22 cellular contexts compared by ENCODE assay signal in the genomic region with DNA sequence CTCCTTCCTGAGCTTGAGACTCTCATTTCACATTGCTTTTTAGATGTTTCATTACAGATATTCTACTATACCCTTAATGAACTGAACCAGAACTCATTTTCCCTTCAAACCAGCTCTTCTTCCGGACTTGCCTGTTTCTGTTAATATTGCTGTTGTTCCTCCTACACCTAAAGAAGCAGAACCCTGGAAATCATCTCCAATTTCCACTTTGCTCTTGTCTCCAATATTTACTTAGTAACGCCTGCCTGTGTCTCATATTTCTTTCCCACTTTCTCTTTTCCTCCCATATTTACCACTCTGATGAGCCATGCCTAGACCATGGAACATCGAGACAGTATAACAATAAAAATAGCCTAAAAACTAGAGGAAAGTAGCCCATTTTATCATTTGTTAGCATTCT.
"Had no signal": no experiment of that assay in that cellular context is flagged by ENCODE, and none has a peak within 500 bp of the region (broad histone marks: within the 10 kb centered on the region; RNA-seq: fewer than 3 reads in every experiment).

No MANE protein-coding gene starts in this region.

- H3K27ac Mint-ChIP-seq: activated CD4-positive, alpha-beta memory T cell treated with anti-CD3 and anti-CD28 coated beads, Interleukin-2, amount 10 ng/mL, durations not matched to agents 7 days and 5 days; activated CD4-positive, alpha-beta T cell treated with anti-CD3 and anti-CD28 coated beads, Interleukin-2, amount 10 ng/mL, durations not matched to agents 24 days and 14 days; activated naive CD4-positive, alpha-beta T cell treated with anti-CD3 and anti-CD28 coated beads for 36 hours; activated naive CD8-positive, alpha-beta T cell treated with anti-CD3 and anti-CD28 coated beads, Interleukin-2, amount 10 ng/mL, durations not matched to agents 7 days and 5 days; activated T-cell treated with anti-CD3 and anti-CD28 coated beads, Interleukin-2, amount 50 U/mL, for 72 hours; stimulated activated effector memory CD8-positive, alpha-beta T cell treated with anti-CD3 and anti-CD28 coated beads, Interleukin-12 subunit alpha, Interleukin-12 subunit beta, amount 100 ng/mL, for 72 hours had no signal

- H3K9me3 Mint-ChIP-seq: activated CD4-positive, alpha-beta memory T cell treated with anti-CD3 and anti-CD28 coated beads, Interleukin-2, amount 10 ng/mL, durations not matched to agents 7 days and 5 days; activated CD4-positive, alpha-beta T cell treated with anti-CD3 and anti-CD28 coated beads, Interleukin-2, amount 10 ng/mL, durations not matched to agents 24 days and 14 days; activated naive CD4-positive, alpha-beta T cell treated with anti-CD3 and anti-CD28 coated beads for 36 hours; activated naive CD8-positive, alpha-beta T cell treated with anti-CD3 and anti-CD28 coated beads, Interleukin-2, amount 10 ng/mL, durations not matched to agents 7 days and 5 days; activated T-cell treated with anti-CD3 and anti-CD28 coated beads, Interleukin-2, amount 50 U/mL, for 72 hours; stimulated activated effector memory CD8-positive, alpha-beta T cell treated with anti-CD3 and anti-CD28 coated beads, Interleukin-12 subunit alpha, Interleukin-12 subunit beta, amount 100 ng/mL, for 72 hours; stimulated activated naive CD8-positive, alpha-beta T cell treated with anti-CD3 and anti-CD28 coated beads, Interleukin-15, amount 100 ng/mL, for 72 hours had no signal

- H3K27me3 Mint-ChIP-seq: activated CD4-positive, alpha-beta memory T cell treated with anti-CD3 and anti-CD28 coated beads, Interleukin-2, amount 10 ng/mL, durations not matched to agents 7 days and 5 days; activated CD4-positive, alpha-beta T cell treated with anti-CD3 and anti-CD28 coated beads, Interleukin-2, amount 10 ng/mL, durations not matched to agents 24 days and 14 days; activated naive CD8-positive, alpha-beta T cell treated with anti-CD3 and anti-CD28 coated beads, Interleukin-2, amount 10 ng/mL, durations not matched to agents 7 days and 5 days; stimulated activated naive CD8-positive, alpha-beta T cell treated with anti-CD3 and anti-CD28 coated beads, Interleukin-15, amount 100 ng/mL, for 72 hours had no signal

- H3K4me3 Mint-ChIP-seq: activated CD4-positive, alpha-beta memory T cell treated with anti-CD3 and anti-CD28 coated beads, Interleukin-2, amount 10 ng/mL, durations not matched to agents 7 days and 5 days; activated CD4-positive, alpha-beta T cell treated with anti-CD3 and anti-CD28 coated beads, Interleukin-2, amount 10 ng/mL, durations not matched to agents 24 days and 14 days; activated naive CD4-positive, alpha-beta T cell treated with anti-CD3 and anti-CD28 coated beads for 36 hours; activated naive CD8-positive, alpha-beta T cell treated with anti-CD3 and anti-CD28 coated beads, Interleukin-2, amount 10 ng/mL, durations not matched to agents 7 days and 5 days; activated T-cell treated with anti-CD3 and anti-CD28 coated beads, Interleukin-2, amount 50 U/mL, for 72 hours; stimulated activated effector memory CD8-positive, alpha-beta T cell treated with anti-CD3 and anti-CD28 coated beads, Interleukin-12 subunit alpha, Interleukin-12 subunit beta, amount 100 ng/mL, for 72 hours; stimulated activated naive CD8-positive, alpha-beta T cell treated with anti-CD3 and anti-CD28 coated beads, Interleukin-15, amount 100 ng/mL, for 72 hours had no signal

- H3K27ac ChIP-seq: epithelial cell of prostate, heart right ventricle, lower lobe of right lung had no signal

- H3K4me1 ChIP-seq: tibial nerve had no signal

- H3K9me3 ChIP-seq: heart right ventricle, lower lobe of right lung, mucosa of descending colon, tibial nerve had no signal

- H3K4me3 ChIP-seq: heart right ventricle, lower lobe of right lung, mucosa of descending colon, tibial nerve had no signal

- H3K4me1 Mint-ChIP-seq: activated CD4-positive, alpha-beta memory T cell treated with anti-CD3 and anti-CD28 coated beads, Interleukin-2, amount 10 ng/mL, durations not matched to agents 7 days and 5 days; activated CD4-positive, alpha-beta T cell treated with anti-CD3 and anti-CD28 coated beads, Interleukin-2, amount 10 ng/mL, durations not matched to agents 24 days and 14 days; stimulated activated effector memory CD8-positive, alpha-beta T cell treated with anti-CD3 and anti-CD28 coated beads, Interleukin-12 subunit alpha, Interleukin-12 subunit beta, amount 100 ng/mL, for 72 hours; stimulated activated naive CD8-positive, alpha-beta T cell treated with anti-CD3 and anti-CD28 coated beads, Interleukin-15, amount 100 ng/mL, for 72 hours had no signal

- DNase-seq: activated CD4-positive, alpha-beta memory T cell treated with anti-CD3 and anti-CD28 coated beads, Interleukin-2, amount 10 ng/mL, durations not matched to agents 7 days and 5 days; activated CD4-positive, alpha-beta T cell treated with anti-CD3 and anti-CD28 coated beads, Interleukin-2, amount 10 ng/mL, durations not matched to agents 24 days and 14 days; activated effector memory CD4-positive, alpha-beta T cell treated with Interleukin-2 at 50 U/mL for 16 hours; activated naive CD4-positive, alpha-beta T cell treated with anti-CD3 and anti-CD28 coated beads for 36 hours; activated naive CD8-positive, alpha-beta T cell treated with anti-CD3 and anti-CD28 coated beads, Interleukin-2, amount 10 ng/mL, durations not matched to agents 7 days and 5 days; activated T-cell treated with anti-CD3 and anti-CD28 coated beads, Interleukin-2, amount 50 U/mL, for 72 hours; amniotic stem cell; cortex of kidney; foreskin fibroblast; heart right ventricle; islet precursor cell; left colon; lower lobe of right lung; mesendoderm; mucosa of descending colon; small intestine; stimulated activated CD4-positive, alpha-beta T cell treated with anti-CD3 and anti-CD28 coated beads, Interleukin-2, amount 100 ng/mL, for 24 hours; stimulated activated naive CD8-positive, alpha-beta T cell treated with anti-CD3 and anti-CD28 coated beads, Interleukin-15, amount 100 ng/mL, for 72 hours; T-helper 9 cell had no signal

- H3K27me3 ChIP-seq: heart right ventricle, tibial nerve had no signal
